Comparison of ENCODE assay signal across 8 cellular contexts in the genomic region with DNA sequence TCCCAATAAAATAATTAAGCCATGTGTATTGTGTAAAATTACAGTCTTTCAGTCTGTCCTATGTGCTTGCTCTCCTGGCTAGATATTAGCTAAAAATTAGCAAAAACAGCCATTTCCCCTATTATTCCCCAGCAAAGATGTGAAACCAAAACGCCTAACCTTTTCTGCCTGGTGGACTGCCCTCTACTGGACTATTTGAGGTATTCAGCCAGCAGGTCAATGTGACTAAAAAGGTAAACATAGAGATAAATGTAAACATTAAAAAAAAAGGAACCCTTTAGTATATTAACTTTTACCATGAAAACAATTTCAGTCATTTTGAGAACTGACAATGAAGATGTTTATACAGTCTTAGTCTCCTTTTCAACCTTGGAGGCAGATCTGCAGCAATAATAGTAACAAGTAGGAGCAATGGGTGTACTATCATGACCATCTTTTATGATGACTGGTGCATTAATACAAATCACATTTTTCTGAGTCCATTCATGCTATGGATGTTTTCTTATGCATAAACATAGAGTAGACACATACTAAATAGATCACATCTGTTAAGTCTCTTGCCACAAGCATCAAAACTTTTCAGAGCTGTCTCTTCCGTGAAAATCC. TPM values are rescaled to one million over a fixed set of nuclear protein-coding genes. Genes with fewer than 3 reads are reported as not detected.
DNase-seq lines count a peak whose midpoint lies in the region; ATAC-seq, FAIRE-seq and TF ChIP-seq lines count a peak whose summit lies in the region.

No MANE protein-coding gene starts in this region.

- no peaks in the 10 kb centered on the region for H3K9me3 ChIP-seq in DND-41 (ENCODE audit: insufficient read depth, low read length, severe bottlenecking)
- H3K9me3 ChIP-seq in MM.1S (replicated peaks; ENCODE audit: insufficient read depth, low read length) = no peaks in the 10 kb centered on the region
- no peaks in the 10 kb centered on the region for H3K9me3 ChIP-seq in K562 (replicated peaks; ENCODE audit: control insufficient read depth, insufficient read depth, low read depth, low read length)

- TF ChIP-seq CTCF in DND-41 (IDR thresholded peaks at IDR 0.05; ENCODE audit: borderline replicate concordance, extremely low read depth, low read length, poor library complexity, severe bottlenecking) (peak; percentile 77), MM.1S (IDR thresholded peaks at IDR 0.05; ENCODE audit: low read length) (peak; percentile 78), K562 (IDR thresholded peaks at IDR 0.05 in 2 of 3, conservative IDR thresholded peaks at IDR 0.05 in 1 of 3; ENCODE audit: insufficient read depth in 2 of 3, low read depth in 1 of 3, low read length in 3 of 3) (peak; percentile 54 to 66 (median 65))

- intact Hi-C loops in K562 (cut with micrococcal nuclease) = loop anchor here (2.0 to 10.0 kb wide), 2 partner anchors 196 to 204 kb away; a partner anchor contains a TSS

- DNase-seq in DND-41 (peak; percentile 36), MM.1S (peak; percentile 15), K562 (ENCODE audit: extremely low read depth in 1 of 4, low spot score in 3 of 4) (peak; percentile 37 to 53 (median 42)), kidney glomerular epithelial cell (lab: John Stamatoyannopoulos, UW) (peak; percentile 18), urothelium cell line (ENCODE audit: low spot score) (peak; percentile 44), cerebellar nuclear complex (lab: John Stamatoyannopoulos, UW) (no peak)

- H3K9ac ChIP-seq in DND-41 (ENCODE audit: low read depth, low read length) (no peak overlapping the region), MM.1S (ENCODE audit: low read length) (no peak overlapping the region), K562 (ENCODE audit: insufficient read depth in 1 of 2, low read depth in 2 of 2, low read length in 2 of 2) (no peak overlapping the region)

- no peaks in the 10 kb centered on the region for H4K20me1 ChIP-seq in DND-41 (ENCODE audit: insufficient read depth, low read length)
- no peaks in the 10 kb centered on the region for H4K20me1 ChIP-seq in MM.1S (ENCODE audit: insufficient read depth, low read length)
- no peaks in the 10 kb centered on the region for H4K20me1 ChIP-seq in K562 (replicated peaks; ENCODE audit: control insufficient read depth, insufficient read depth, low read length)

- no peaks in the 10 kb centered on the region for H3K9me1 ChIP-seq in K562 (ENCODE audit: control insufficient read depth, insufficient read depth, low read length)

- POLR2A ChIA-PET in K562 (lab: Yijun Ruan, JAX) = no interaction called here

- H3K4me2 ChIP-seq in DND-41 (ENCODE audit: insufficient read depth, low read length) = no peak overlapping the region
- no peak overlapping the region for H3K4me2 ChIP-seq in MM.1S (ENCODE audit: low read depth, low read length)
- H3K4me2 ChIP-seq in K562 (ENCODE audit: insufficient read depth, low read length) = no peak overlapping the region

- TF ChIP-seq RAD21 in K562 (CRISPR knock-in tag; conservative IDR thresholded peaks at IDR 0.05 in 1 of 2, IDR thresholded peaks at IDR 0.05 in 1 of 2) = peak; percentile 19 to 36; a peak in 3 of 4 replicates

- CTCF ChIA-PET in K562 (lab: Yijun Ruan, JAX; ENCODE audit: low intra/inter-chr PET ratio) = no interaction called here

- H3K9me2 ChIP-seq in MM.1S (replicated peaks; ENCODE audit: insufficient read depth, low read length) = no peaks in the 10 kb centered on the region

- FAIRE-seq in A204.1 (lab: Jason Lieb, UNC) (peak; percentile 72), K562 (lab: Jason Lieb, UNC) (no peak), urothelium cell line (lab: Jason Lieb, UNC) (no peak)

- H3K27ac ChIP-seq in DND-41 (ENCODE audit: low read length) (no peak overlapping the region), MM.1S (ENCODE audit: low read length) (no peak overlapping the region), K562 (ENCODE audit: extremely low read depth, low read depth, low read length) (no peak overlapping the region)

- TF ChIP-seq POLR2A in K562 (conservative IDR thresholded peaks at IDR 0.05) = no peak

- H3K4me3 ChIP-seq in DND-41 (ENCODE audit: low read depth in 1 of 2, low read length in 2 of 2) (no peak overlapping the region), MM.1S (ENCODE audit: low read length) (no peak overlapping the region), K562 (no peak overlapping the region)

- 51% methylated on average over 2 of the region's 2 CpGs for WGBS in K562 (ENCODE audit: insufficient coverage, low coverage, missing lambda C conversion rate)

- H3K36me3 ChIP-seq in DND-41 (ENCODE audit: insufficient read depth, low read length) = peaks cover 72% of the 10 kb centered on the region
- peaks cover 22% of the 10 kb centered on the region; the same call in 1 of the 2 replicates for H3K36me3 ChIP-seq in MM.1S (replicated peaks; ENCODE audit: insufficient read depth, low read length)
- H3K36me3 ChIP-seq in K562 (ENCODE audit: control insufficient read depth, insufficient read depth, low read length) = peaks cover 65% of the 10 kb centered on the region

- 0 out of 2 replicates have a peak, but pooled peaks cover under 1% of the 10 kb centered on the region for H3F3A ChIP-seq in MM.1S (ENCODE audit: insufficient read depth, low read length)

- peak; percentile 74 for ATAC-seq in DND-41 (ENCODE audit: insufficient read depth, low read depth)
- ATAC-seq in GM21825 (IDR thresholded peaks at IDR 0.05; ENCODE audit: unreplicated experiment) = peak; percentile 73
- ATAC-seq in K562 = peak; percentile 85

- in situ Hi-C loops in K562 (cut with MboI) = no loop called here

- H2AFZ ChIP-seq in DND-41 (ENCODE audit: low read depth, low read length) (no peak overlapping the region), MM.1S (ENCODE audit: low read length) (no peak overlapping the region), K562 (ENCODE audit: low read depth, low read length) (no peak overlapping the region)

- no peaks in the 10 kb centered on the region for H3K4me1 ChIP-seq in DND-41 (ENCODE audit: insufficient read depth, low read length)
- H3K4me1 ChIP-seq in MM.1S (ENCODE audit: low read length) = no peaks in the 10 kb centered on the region
- no peaks in the 10 kb centered on the region for H3K4me1 ChIP-seq in K562 (replicated peaks in 1 of 2; ENCODE audit: control insufficient read depth in 2 of 2, insufficient read depth in 2 of 2, low read length in 2 of 2)

- no TSS peak for BruUV-seq in K562 (replicated peaks; lab: Mats Ljungman, UMichigan)

- H3K27me3 ChIP-seq in DND-41 (ENCODE audit: insufficient read depth, low read length, poor library complexity) (no peaks in the 10 kb centered on the region), MM.1S (replicated peaks; ENCODE audit: insufficient read depth, low read length) (no peaks in the 10 kb centered on the region), K562 (ENCODE audit: control insufficient read depth in 2 of 2, insufficient read depth in 2 of 2, low read length in 2 of 2) (no peaks in the 10 kb centered on the region)

- H3K79me2 ChIP-seq in DND-41 (ENCODE audit: insufficient read depth, low read length) (0 out of 2 replicates have a peak, but pooled peaks cover under 1% of the 10 kb centered on the region), MM.1S (ENCODE audit: low read length) (no peaks in the 10 kb centered on the region), K562 (ENCODE audit: control insufficient read depth, insufficient read depth, low read length) (no peaks in the 10 kb centered on the region)

- TF ChIP-seq EP300 in K562 (IDR thresholded peaks at IDR 0.05; ENCODE audit: low read length) = no peak

RNA-seq across cellular contexts. Expression of a gene that starts 10.1 kb away (rescaled TPM):
- total RNA-seq in K562 (2011; cell fraction: chromatin; rRNA removed; ENCODE audit: low replicate concordance) = 42.8 and 114 TPM in 2 replicates
- total RNA-seq in K562 (2011; cell fraction: nucleolus; rRNA removed) = 32.2 and 36.6 TPM in 2 replicates
- 73.1 and 127 TPM in 2 replicates for total RNA-seq in K562 (2011; cell fraction: nucleoplasm; rRNA removed)
- 21.6 and 24.4 TPM in 2 replicates for total RNA-seq in K562 (2014; rRNA removed)
- total RNA-seq in K562 (2014; rRNA removed; fragmentation: Illumina TruSeq; extraction: Trizol) = 67.9 and 75.5 TPM in 2 replicates
- 46.8 and 57.5 TPM in 2 replicates for total RNA-seq in K562 (2015; rRNA removed; fragmentation: Illumina TruSeq; extraction: Trizol)
- 38.2 and 39.8 TPM in 2 replicates for total RNA-seq in K562 (2021)
- polyA plus RNA-seq in K562 (2011; rRNA removed) = 111 and 132 TPM in 2 replicates
- 13.2 and 30.0 TPM in 2 replicates for polyA plus RNA-seq in K562 (2011; cell fraction: cytosol; rRNA removed)
- 48.6 and 59.5 TPM in 2 replicates for polyA plus RNA-seq in K562 (2011; cell fraction: nucleus; rRNA removed)
- 48.7 and 50.9 TPM in 2 replicates for polyA plus RNA-seq in K562 (2012)
- 61.3 and 61.7 TPM in 2 replicates for polyA plus RNA-seq in K562 (2014; fragmentation: Illumina TruSeq; extraction: Trizol)
- 100 to 1,000 TPM in 1 of 2 experiments, 10 to 100 TPM in 1; 99.6 to 114 TPM for polyA plus RNA-seq in K562 (2014; fragmentation: Nextera tagmentation; extraction: Ambion mirVana)
- polyA plus RNA-seq in K562 (2014; rRNA removed) = 35.0 and 49.8 TPM in 2 replicates
- 76.9 and 91.9 TPM in 2 replicates for polyA minus RNA-seq in K562 (2011; rRNA and poly(A)+ RNA removed)
- 22.7 and 23.1 TPM in 2 replicates for polyA minus RNA-seq in K562 (2011; cell fraction: cytosol; rRNA and poly(A)+ RNA removed)
- polyA minus RNA-seq in K562 (2011; cell fraction: nucleus; rRNA and poly(A)+ RNA removed) = 67.0 and 108 TPM in 2 replicates

RNA-seq across cellular contexts. Expression of a gene that starts 10.5 kb away (rescaled TPM):
- 4.4 and 27.1 TPM in 2 replicates for total RNA-seq in K562 (2011; cell fraction: chromatin; rRNA removed; ENCODE audit: low replicate concordance)
- total RNA-seq in K562 (2011; cell fraction: nucleolus; rRNA removed) = 2.3 and 3.3 TPM in 2 replicates
- 17.5 and 21.0 TPM in 2 replicates for total RNA-seq in K562 (2011; cell fraction: nucleoplasm; rRNA removed)
- total RNA-seq in K562 (2014; rRNA removed) (48.5 and 50.2 TPM in 2 replicates), K562 (2014; rRNA removed; fragmentation: Illumina TruSeq; extraction: Trizol) (106 and 112 TPM in 2 replicates), K562 (2015; rRNA removed; fragmentation: Illumina TruSeq; extraction: Trizol) (88.2 and 95.9 TPM in 2 replicates), K562 (2021) (67.3 and 72.1 TPM in 2 replicates)
- polyA plus RNA-seq in K562 (2011; rRNA removed) (43.1 and 69.8 TPM in 2 replicates), K562 (2014; fragmentation: Illumina TruSeq; extraction: Trizol) (84.1 and 101 TPM in 2 replicates), K562 (2014; fragmentation: Nextera tagmentation; extraction: Ambion mirVana) (10 to 100 TPM; 46.1 to 46.3 TPM), K562 (2014; rRNA removed) (67.1 and 86.1 TPM in 2 replicates)
- 6.5 and 22.8 TPM in 2 replicates for polyA plus RNA-seq in K562 (2011; cell fraction: cytosol; rRNA removed)
- polyA plus RNA-seq in K562 (2011; cell fraction: nucleus; rRNA removed) = 5.5 and 11.3 TPM in 2 replicates
- polyA plus RNA-seq in K562 (2012) = 53.5 and 60.6 TPM in 2 replicates
- 45.2 and 45.3 TPM in 2 replicates for polyA minus RNA-seq in K562 (2011; rRNA and poly(A)+ RNA removed)
- polyA minus RNA-seq in K562 (2011; cell fraction: cytosol; rRNA and poly(A)+ RNA removed) = 8.8 and 17.3 TPM in 2 replicates
- polyA minus RNA-seq in K562 (2011; cell fraction: nucleus; rRNA and poly(A)+ RNA removed) = 12.0 and 17.4 TPM in 2 replicates

RNA-seq across cellular contexts. Expression of a gene that starts 14.8 kb away (rescaled TPM):
- not detected in 2 replicates for total RNA-seq in K562 (2011; cell fraction: chromatin; rRNA removed; ENCODE audit: low replicate concordance)
- not detected in 2 replicates for total RNA-seq in K562 (2011; cell fraction: nucleolus; rRNA removed)
- total RNA-seq in K562 (2011; cell fraction: nucleoplasm; rRNA removed) = not detected in 2 replicates
- total RNA-seq in K562 (2014; rRNA removed) (not detected in 2 replicates), K562 (2014; rRNA removed; fragmentation: Illumina TruSeq; extraction: Trizol) (not detected in 2 replicates), K562 (2015; rRNA removed; fragmentation: Illumina TruSeq; extraction: Trizol) (not detected in 2 replicates), K562 (2021) (0.22 TPM in 1 of 2 replicates, not detected in the other)
- polyA plus RNA-seq in K562 (2011; rRNA removed) (not detected in 2 replicates), K562 (2014; fragmentation: Illumina TruSeq; extraction: Trizol) (not detected in 2 replicates), K562 (2014; fragmentation: Nextera tagmentation; extraction: Ambion mirVana) (not detected), K562 (2014; rRNA removed) (0.16 TPM in 1 of 2 replicates, not detected in the other)
- polyA plus RNA-seq in K562 (2011; cell fraction: cytosol; rRNA removed) = not detected in 2 replicates
- not detected in 2 replicates for polyA plus RNA-seq in K562 (2011; cell fraction: nucleus; rRNA removed)
- polyA plus RNA-seq in K562 (2012) = not detected in 2 replicates
- polyA minus RNA-seq in K562 (2011; rRNA and poly(A)+ RNA removed) = not detected in 2 replicates
- polyA minus RNA-seq in K562 (2011; cell fraction: cytosol; rRNA and poly(A)+ RNA removed) = not detected in 2 replicates
- not detected in 2 replicates for polyA minus RNA-seq in K562 (2011; cell fraction: nucleus; rRNA and poly(A)+ RNA removed)

Comparison
In these comparisons a context has a peak if more than half of its experiments do, and no peak if none do; other contexts are left out.
1. DNase-seq: peak in DND-41 (single experiment), MM.1S (single experiment), K562 (4 of 4), kidney glomerular epithelial cell (single experiment) and urothelium cell line (single experiment); none in cerebellar nuclear complex (0 of 2).
2. Peak in every context shown above with its lines, with median percentiles within 50 percentile points of each other: ATAC-seq and CTCF ChIP-seq.